Comparison of ENCODE assay signal across 8 cellular contexts in genomic region chrX:78708171-78708570, GRCh38.
DNase-seq lines count a peak whose midpoint lies in the region; ATAC-seq, FAIRE-seq and TF ChIP-seq lines count a peak whose summit lies in the region.

No MANE protein-coding gene starts in this region.

- peak; percentile 74 for TF ChIP-seq CTCF in AG09309 (IDR thresholded peaks at IDR 0.05; ENCODE audit: control insufficient read depth, insufficient read depth, low read depth, low read length, missing control alignments)
- no peak for TF ChIP-seq CTCF in coronary artery (IDR thresholded peaks at IDR 0.05)

- no peak for TF ChIP-seq POLR2A in H54 (IDR thresholded peaks at IDR 0.05; ENCODE audit: low read depth, low read length)

- ATAC-seq in GM21526 (IDR thresholded peaks at IDR 0.05; ENCODE audit: low FRiP score, unreplicated experiment), result no peak

- peak; percentile 10 for DNase-seq in AG09309 (ENCODE audit: low read depth)
- DNase-seq in H54 (ENCODE audit: insufficient read length, low spot score), result peak; percentile 1
- no peak for DNase-seq in SK-N-MC (ENCODE audit: low read depth, low spot score)
- DNase-seq in iPS DF 19.7 (ENCODE audit: low read depth, low spot score), result peak; percentile 5
- no peak for DNase-seq in ecto neural progenitor cell (ENCODE audit: low spot score)
- DNase-seq in NCI-H187 (lab: John Stamatoyannopoulos, UW), result no peak
- no peak for DNase-seq in coronary artery (ENCODE audit: low spot score)

- H3K9ac ChIP-seq in SK-N-MC (ENCODE audit: insufficient read length), result no peak overlapping the region

- H3K4me3 ChIP-seq in AG09309 (ENCODE audit: control insufficient read depth, low read depth, low read length) (no peak overlapping the region), SK-N-MC (no peak overlapping the region), coronary artery (no peak overlapping the region)

- FAIRE-seq in H54 (lab: Jason Lieb, UNC), result no peak

- H3K27ac ChIP-seq in SK-N-MC (0 out of 2 replicates have a peak overlapping the region, but pooled peaks have one; percentile 16), coronary artery (no peak overlapping the region)

- no peaks in the 10 kb centered on the region for H3K9me3 ChIP-seq in SK-N-MC (ENCODE audit: low read depth, low read length)

- H3K36me3 ChIP-seq in SK-N-MC (ENCODE audit: insufficient read depth, low read length), result no peaks in the 10 kb centered on the region

Comparison
In these comparisons a context has a peak if more than half of its experiments do, and no peak if none do; other contexts are left out.
1. DNase-seq: peak in AG09309 (single experiment), H54 (single experiment) and iPS DF 19.7 (single experiment); none in SK-N-MC (single experiment), ecto neural progenitor cell (single experiment), NCI-H187 (0 of 2) and coronary artery (single experiment).